ENCODE assay signal across 23 cellular contexts in the genomic region with DNA sequence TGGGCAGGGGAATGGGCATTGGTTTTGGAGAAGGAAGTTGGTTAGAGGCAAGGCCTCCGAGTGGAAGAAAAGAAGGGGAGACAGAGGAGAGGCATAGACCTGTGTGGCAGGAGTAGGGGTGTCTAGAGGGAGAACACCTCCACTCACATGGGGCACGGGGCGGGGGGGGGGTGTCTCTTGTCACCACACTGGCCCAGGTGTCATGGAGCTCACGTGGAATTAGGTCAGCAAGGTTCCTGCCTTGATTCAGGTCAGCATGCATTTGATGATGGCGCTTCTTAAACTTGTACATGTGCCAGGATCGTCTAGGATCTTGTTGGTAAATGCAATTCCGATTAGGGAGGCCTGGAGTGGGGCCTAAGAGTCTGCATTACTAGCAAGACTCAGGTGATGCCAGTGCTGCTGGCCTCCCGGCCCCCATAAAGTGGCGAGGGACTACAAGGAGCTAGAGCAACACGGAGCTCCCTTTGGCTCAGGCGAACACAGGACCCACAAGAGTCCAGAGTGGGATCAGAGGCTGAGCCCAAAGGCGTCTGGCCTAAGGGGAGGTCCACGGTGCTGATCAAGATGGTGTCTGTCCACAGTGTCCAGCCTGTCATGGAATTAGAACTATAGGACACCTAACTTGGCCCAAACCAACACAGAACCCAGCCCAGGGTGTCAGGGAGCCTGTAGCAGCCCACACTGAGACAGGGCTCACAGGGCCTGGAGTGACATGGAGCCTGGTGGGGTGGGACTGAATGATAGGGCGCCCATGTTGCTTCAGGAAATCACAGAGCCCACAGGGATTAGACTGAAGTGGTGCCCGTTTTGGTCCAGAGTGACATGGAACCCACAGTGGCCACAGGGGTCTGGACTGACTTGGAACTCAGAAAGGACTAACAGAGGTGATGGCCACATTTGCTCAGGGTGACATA. TPM values are rescaled to one million over a fixed set of nuclear protein-coding genes. Genes with fewer than 3 reads are reported as not detected.
DNase-seq lines count a peak whose midpoint lies in the region; ATAC-seq, FAIRE-seq and TF ChIP-seq lines count a peak whose summit lies in the region.
"Had no signal": no experiment of that assay in that cellular context is flagged by ENCODE, and none has a peak within 500 bp of the region (broad histone marks: within the 10 kb centered on the region; RNA-seq: fewer than 3 reads in every experiment).

No MANE protein-coding gene starts in this region.

- H3K4me3 ChIP-seq in pancreas, result no peak overlapping the region
- H3K4me3 ChIP-seq: ascending aorta, K562, SJSA1, stomach, uterus had no signal

- peaks cover 13% of the 10 kb centered on the region for H3K27me3 Mint-ChIP-seq in activated naive CD8-positive, alpha-beta T cell treated with anti-CD3 and anti-CD28 coated beads, Interleukin-2, amount 10 ng/mL, durations not matched to agents 7 days and 5 days
- H3K27me3 Mint-ChIP-seq in activated naive CD8-positive, alpha-beta T cell treated with anti-CD3 and anti-CD28 coated beads, Interleukin-2, amount 50 U/mL, for 24 hours, result peaks cover 14% of the 10 kb centered on the region
- peaks cover 57% of the 10 kb centered on the region for H3K27me3 Mint-ChIP-seq in dendritic cell treated with granulocyte-macrophage colony-stimulating factor and Interleukin-4, amounts not matched to agents 40 ng/mL and 50 ng/mL, for 4 days
- H3K27me3 Mint-ChIP-seq in natural killer cell (ENCODE audit: low read depth in 2 of 2), result peaks cover 29 to 33% of the 10 kb centered on the region in 2 donors

- TF ChIP-seq CTCF in pancreas (IDR thresholded peaks at IDR 0.05) (no peak), natural killer cell (IDR thresholded peaks at IDR 0.05) (no peak)

- H3K4me1 Mint-ChIP-seq in activated naive CD8-positive, alpha-beta T cell treated with anti-CD3 and anti-CD28 coated beads, Interleukin-2, amount 10 ng/mL, durations not matched to agents 7 days and 5 days, result peaks cover 23% of the 10 kb centered on the region
- peaks cover 38% of the 10 kb centered on the region for H3K4me1 Mint-ChIP-seq in activated naive CD8-positive, alpha-beta T cell treated with anti-CD3 and anti-CD28 coated beads, Interleukin-2, amount 50 U/mL, for 24 hours
- peaks cover 64% of the 10 kb centered on the region for H3K4me1 Mint-ChIP-seq in dendritic cell treated with granulocyte-macrophage colony-stimulating factor and Interleukin-4, amounts not matched to agents 40 ng/mL and 50 ng/mL, for 4 days (ENCODE audit: low read depth)
- peaks cover 0 to 13% of the 10 kb centered on the region in 2 donors for H3K4me1 Mint-ChIP-seq in natural killer cell

- 60 to 63% methylated on average over 15 of the region's 15 CpGs for WGBS in pancreas, 2 donors

- DNase-seq in activated naive CD8-positive, alpha-beta T cell treated with anti-CD3 and anti-CD28 coated beads, Interleukin-2, amount 10 ng/mL, durations not matched to agents 7 days and 5 days, result no peak
- DNase-seq in activated naive CD8-positive, alpha-beta T cell treated with anti-CD3 and anti-CD28 coated beads, Interleukin-2, amount 50 U/mL, for 24 hours, result no peak
- DNase-seq in pancreas, result peak in 2 of 6 donors; percentile 35
- DNase-seq in NCI-H2227 treated with DMSO at 0.1 percent for 48 hours (lab: John Stamatoyannopoulos, UW), result no peak
- no peak for DNase-seq in OCI-M1 (lab: John Stamatoyannopoulos, UW)
- no peak for DNase-seq in natural killer cell
- no peak for DNase-seq in NCI-H187 treated with DMSO at 0.1 percent for 48 hours (lab: John Stamatoyannopoulos, UW)
- DNase-seq: activated CD4-positive, alpha-beta T cell treated with anti-CD3 and anti-CD28 coated beads, Interleukin-2, amount 50 U/mL, for 4 hours; activated naive CD4-positive, alpha-beta T cell treated with Interleukin-2 at 50 U/mL for 16 hours; GF-D8; GOT3; NCI-H1694; NCI-H82; stimulated activated CD4-positive, alpha-beta T cell treated with anti-CD3 and anti-CD28 coated beads, Interleukin-4, amount 100 ng/mL, for 24 hours; stomach; uterus had no signal

- no peaks in the 10 kb centered on the region for H3K36me3 ChIP-seq in pancreas
- H3K36me3 ChIP-seq: ascending aorta, SJSA1, stomach, uterus had no signal

- peak overlapping the region in 3 of 4 donors; percentile 67 to 82 (median 67) for H3K27ac ChIP-seq in pancreas
- H3K27ac ChIP-seq: ascending aorta, C4-2B, SJSA1, stomach, uterus had no signal

- ATAC-seq in activated naive CD8-positive, alpha-beta T cell treated with anti-CD3 and anti-CD28 coated beads, Interleukin-2, amount 10 ng/mL, durations not matched to agents 7 days and 5 days (ENCODE audit: low read depth), result no peak
- no peak for ATAC-seq in activated naive CD8-positive, alpha-beta T cell treated with anti-CD3 and anti-CD28 coated beads, Interleukin-2, amount 50 U/mL, for 24 hours
- ATAC-seq in pancreas (no peak), natural killer cell (no peak)
- ATAC-seq: K562, Panc1 had no signal

- peaks cover 0 to 2% (median 0%) of the 10 kb centered on the region in 3 donors for H3K4me1 ChIP-seq in pancreas
- H3K4me1 ChIP-seq: ascending aorta, SJSA1 had no signal

- intact Hi-C loops in dendritic cell treated with granulocyte-macrophage colony-stimulating factor and Interleukin-4, amounts not matched to agents 40 ng/mL and 50 ng/mL, for 4 days (cut with micrococcal nuclease), result loop anchor here (10.0 kb wide), 1 partner anchor 63 kb away; no protein-coding TSS in a partner anchor
- intact Hi-C loops in pancreas (cut with DNase I), result loop anchor here in 1 of 3 donors (10.0 kb wide), 1 partner anchor 53 kb away; a partner anchor contains a TSS
- intact Hi-C loops in natural killer cell (cut with micrococcal nuclease), result no loop called here

- no peaks in the 10 kb centered on the region for H3K36me3 Mint-ChIP-seq in activated naive CD8-positive, alpha-beta T cell treated with anti-CD3 and anti-CD28 coated beads, Interleukin-2, amount 10 ng/mL, durations not matched to agents 7 days and 5 days
- H3K36me3 Mint-ChIP-seq in activated naive CD8-positive, alpha-beta T cell treated with anti-CD3 and anti-CD28 coated beads, Interleukin-2, amount 50 U/mL, for 24 hours (ENCODE audit: low read depth), result no peaks in the 10 kb centered on the region
- H3K36me3 Mint-ChIP-seq in dendritic cell treated with granulocyte-macrophage colony-stimulating factor and Interleukin-4, amounts not matched to agents 40 ng/mL and 50 ng/mL, for 4 days (ENCODE audit: low read depth), result no peaks in the 10 kb centered on the region
- H3K36me3 Mint-ChIP-seq in natural killer cell, result no peaks in the 10 kb centered on the region

- H3K27me3 ChIP-seq in pancreas, result no peaks in the 10 kb centered on the region
- H3K27me3 ChIP-seq: uterus had no signal

- no peaks in the 10 kb centered on the region for H3K9me3 Mint-ChIP-seq in activated naive CD8-positive, alpha-beta T cell treated with anti-CD3 and anti-CD28 coated beads, Interleukin-2, amount 10 ng/mL, durations not matched to agents 7 days and 5 days
- no peaks in the 10 kb centered on the region for H3K9me3 Mint-ChIP-seq in activated naive CD8-positive, alpha-beta T cell treated with anti-CD3 and anti-CD28 coated beads, Interleukin-2, amount 50 U/mL, for 24 hours
- H3K9me3 Mint-ChIP-seq in dendritic cell treated with granulocyte-macrophage colony-stimulating factor and Interleukin-4, amounts not matched to agents 40 ng/mL and 50 ng/mL, for 4 days, result no peaks in the 10 kb centered on the region
- H3K9me3 Mint-ChIP-seq in natural killer cell, result no peaks in the 10 kb centered on the region

- no peaks in the 10 kb centered on the region for H3K9me3 ChIP-seq in pancreas
- H3K9me3 ChIP-seq: ascending aorta, SJSA1, stomach, uterus had no signal

- peak overlapping the region; percentile 69 for H3K27ac Mint-ChIP-seq in activated naive CD8-positive, alpha-beta T cell treated with anti-CD3 and anti-CD28 coated beads, Interleukin-2, amount 10 ng/mL, durations not matched to agents 7 days and 5 days
- no peak overlapping the region for H3K27ac Mint-ChIP-seq in activated naive CD8-positive, alpha-beta T cell treated with anti-CD3 and anti-CD28 coated beads, Interleukin-2, amount 50 U/mL, for 24 hours
- peak overlapping the region; percentile 40 for H3K27ac Mint-ChIP-seq in dendritic cell treated with granulocyte-macrophage colony-stimulating factor and Interleukin-4, amounts not matched to agents 40 ng/mL and 50 ng/mL, for 4 days
- peak overlapping the region in 1 of 2 donors; percentile 54 for H3K27ac Mint-ChIP-seq in natural killer cell

- no peak for FAIRE-seq in pancreas (lab: Jason Lieb, UNC)
- FAIRE-seq: K562 had no signal

- POLR2A ChIA-PET in activated naive CD8-positive, alpha-beta T cell treated with anti-CD3 and anti-CD28 coated beads, Interleukin-2, amount 10 ng/mL, durations not matched to agents 7 days and 5 days (lab: Charles Lee), result no interaction called here

- no peak overlapping the region for H3K4me3 Mint-ChIP-seq in activated naive CD8-positive, alpha-beta T cell treated with anti-CD3 and anti-CD28 coated beads, Interleukin-2, amount 10 ng/mL, durations not matched to agents 7 days and 5 days
- H3K4me3 Mint-ChIP-seq in activated naive CD8-positive, alpha-beta T cell treated with anti-CD3 and anti-CD28 coated beads, Interleukin-2, amount 50 U/mL, for 24 hours, result no peak overlapping the region
- H3K4me3 Mint-ChIP-seq in dendritic cell treated with granulocyte-macrophage colony-stimulating factor and Interleukin-4, amounts not matched to agents 40 ng/mL and 50 ng/mL, for 4 days, result peak overlapping the region; percentile 39
- H3K4me3 Mint-ChIP-seq in natural killer cell, result no peak overlapping the region

RNA-seq across cellular contexts. Expression of a gene that starts 16.7 kb away (rescaled TPM):
- 1 to 10 TPM; 7.2 TPM for total RNA-seq in activated naive CD8-positive, alpha-beta T cell treated with anti-CD3 and anti-CD28 coated beads, Interleukin-2, amount 10 ng/mL, durations not matched to agents 7 days and 5 days
- total RNA-seq in pancreas (1 to 10 TPM; 2.4 to 4.3 (median 3.1) TPM), natural killer cell (1 to 10 TPM in 2 of 3 donors, under 1 TPM in 1; 0.66 to 1.9 (median 1.1) TPM)
- polyA plus RNA-seq in pancreas, result 1 to 10 TPM in 1 of 2 donors, under 1 TPM in 1; 0.49 to 1.4 TPM

RNA-seq across cellular contexts. Expression of a gene that starts 47.0 kb away (rescaled TPM):
- total RNA-seq in activated naive CD8-positive, alpha-beta T cell treated with anti-CD3 and anti-CD28 coated beads, Interleukin-2, amount 10 ng/mL, durations not matched to agents 7 days and 5 days, result 100 to 1,000 TPM; 333 to 343 TPM
- 100 to 1,000 TPM in 1 of 6 donors, 10 to 100 TPM in 5; 51.3 to 112 (median 67.4) TPM for total RNA-seq in pancreas
- polyA plus RNA-seq in pancreas, result 100 to 1,000 TPM in 1 of 2 donors, 10 to 100 TPM in 1; 69.9 to 181 TPM
- total RNA-seq in natural killer cell, result 100 to 1,000 TPM; 478 to 578 (median 485) TPM

RNA-seq across cellular contexts. Expression of a gene that starts 52.3 kb away (rescaled TPM):
- under 1 TPM in 1 of 2 experiments, not detected in 1; 0.11 TPM for total RNA-seq in activated naive CD8-positive, alpha-beta T cell treated with anti-CD3 and anti-CD28 coated beads, Interleukin-2, amount 10 ng/mL, durations not matched to agents 7 days and 5 days
- total RNA-seq in pancreas (1 to 10 TPM; 5.8 to 9.3 (median 8.2) TPM), natural killer cell (under 1 TPM in 2 of 3 donors, not detected in 1; 0.28 to 0.50 TPM)
- 10 to 100 TPM; 18.4 to 30.3 TPM for polyA plus RNA-seq in pancreas
- total RNA-seq: ascending aorta, SJSA1 had no signal
- polyA plus RNA-seq: fibroblast of lung had no signal

Comparison
In these comparisons a context has a peak if more than half of its experiments do, and no peak if none do; other contexts are left out.
1. RNA of a gene that starts 52.3 kb away (total RNA-seq): 5.8 to 9.3 TPM in pancreas; 0.28 to 0.50 TPM in natural killer cell and 0.11 TPM in activated naive CD8-positive, alpha-beta T cell treated with anti-CD3 and anti-CD28 coated beads, Interleukin-2, amount 10 ng/mL, durations not matched to agents 7 days and 5 days; every median in the first group is over 4 times any median in the second.